ENCODE assay signal across 8 cellular contexts in the genomic region with DNA sequence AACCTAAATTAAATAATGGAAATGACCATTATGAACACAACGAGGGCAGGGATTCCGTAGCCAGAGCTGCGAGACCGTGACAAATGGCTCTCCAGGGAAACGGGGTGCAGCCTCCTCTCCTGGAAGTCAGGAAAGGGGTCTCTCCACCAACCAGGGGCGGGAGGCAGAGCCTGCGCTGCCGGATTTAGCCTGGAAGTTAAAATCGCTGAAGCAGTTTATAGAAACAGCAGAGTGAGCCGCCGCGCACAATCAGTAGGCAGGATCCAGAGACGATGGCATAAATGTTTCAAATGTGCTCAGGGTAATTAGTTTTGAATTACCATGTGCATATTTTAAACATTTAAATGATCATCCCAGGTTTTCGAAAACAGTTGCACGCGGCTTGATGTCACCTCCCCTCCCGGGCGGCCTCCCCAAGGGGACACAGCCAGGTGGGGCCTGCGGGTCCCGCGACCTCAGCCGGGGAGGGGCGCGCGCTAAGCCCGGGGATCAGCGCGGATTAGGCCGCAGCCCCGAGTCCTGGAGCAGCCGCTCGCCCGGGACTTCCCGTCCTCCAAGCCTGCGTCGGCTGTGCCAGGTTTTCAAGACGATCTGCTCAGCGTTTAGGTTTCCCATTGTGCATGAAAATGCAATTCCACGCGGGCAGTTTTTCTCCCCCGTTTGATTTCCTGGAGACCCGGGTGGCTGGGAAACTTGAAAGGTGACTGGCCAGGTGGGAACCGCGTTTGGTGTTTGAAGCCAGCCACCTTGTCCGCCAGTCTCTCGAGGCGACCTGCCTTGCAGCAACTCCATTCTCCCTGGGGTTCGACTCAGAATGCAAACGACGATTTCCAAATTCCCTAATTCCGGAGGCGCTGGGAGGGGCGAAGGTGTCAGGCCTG.
DNase-seq lines count a peak whose midpoint lies in the region; TF ChIP-seq lines count a peak whose summit lies in the region.

No MANE protein-coding gene starts in this region.

- H3K36me3 Mint-ChIP-seq in type B pancreatic cell = no peaks in the 10 kb centered on the region

- no peaks in the 10 kb centered on the region for H3K9me3 Mint-ChIP-seq in type B pancreatic cell

- peaks cover 80% of the 10 kb centered on the region for H3K27me3 Mint-ChIP-seq in type B pancreatic cell

- H3K4me1 Mint-ChIP-seq in type B pancreatic cell (ENCODE audit: unreplicated experiment) = peaks cover 36% of the 10 kb centered on the region

- H3K27ac Mint-ChIP-seq in type B pancreatic cell = no peak overlapping the region

- no peak for TF ChIP-seq CTCF in type B pancreatic cell (conservative IDR thresholded peaks at IDR 0.05)

- H3K4me3 Mint-ChIP-seq in type B pancreatic cell = peak overlapping the region; percentile 82

- peak; percentile 22 to 27 for DNase-seq in stimulated activated CD4-positive, alpha-beta T cell treated with anti-CD3 and anti-CD28 coated beads, Interleukin-2, amount 100 ng/mL, for 24 hours
- DNase-seq in stimulated activated CD4-positive, alpha-beta T cell treated with anti-CD3 and anti-CD28 coated beads, Interleukin-1b, Interleukin-23, amount 100 ng/mL, for 48 hours = no peak
- DNase-seq in astrocyte of the hippocampus (ENCODE audit: low read depth, low spot score) = peak; percentile 65
- DNase-seq in left kidney (ENCODE audit: low read depth, low spot score) = peak; percentile 77
- DNase-seq in type B pancreatic cell (ENCODE audit: extremely low spot score, unreplicated experiment) = no peak
- no peak for DNase-seq in dedifferentiated amniotic fluid mesenchymal stem cell (ENCODE audit: extremely low spot score)
- no peak for DNase-seq in RPMI8226
- no peak for DNase-seq in A172 (ENCODE audit: low spot score)

Comparison
In these comparisons a context has a peak if more than half of its experiments do, and no peak if none do; other contexts are left out.
1. DNase-seq: peak in stimulated activated CD4-positive, alpha-beta T cell treated with anti-CD3 and anti-CD28 coated beads, Interleukin-2, amount 100 ng/mL, for 24 hours (2 of 2), astrocyte of the hippocampus (single experiment) and left kidney (single experiment); none in stimulated activated CD4-positive, alpha-beta T cell treated with anti-CD3 and anti-CD28 coated beads, Interleukin-1b, Interleukin-23, amount 100 ng/mL, for 48 hours (single experiment), type B pancreatic cell (single experiment), dedifferentiated amniotic fluid mesenchymal stem cell (single experiment), RPMI8226 (single experiment) and A172 (single experiment).